ENCODE assay signal across 1 cellular context in the genomic region with DNA sequence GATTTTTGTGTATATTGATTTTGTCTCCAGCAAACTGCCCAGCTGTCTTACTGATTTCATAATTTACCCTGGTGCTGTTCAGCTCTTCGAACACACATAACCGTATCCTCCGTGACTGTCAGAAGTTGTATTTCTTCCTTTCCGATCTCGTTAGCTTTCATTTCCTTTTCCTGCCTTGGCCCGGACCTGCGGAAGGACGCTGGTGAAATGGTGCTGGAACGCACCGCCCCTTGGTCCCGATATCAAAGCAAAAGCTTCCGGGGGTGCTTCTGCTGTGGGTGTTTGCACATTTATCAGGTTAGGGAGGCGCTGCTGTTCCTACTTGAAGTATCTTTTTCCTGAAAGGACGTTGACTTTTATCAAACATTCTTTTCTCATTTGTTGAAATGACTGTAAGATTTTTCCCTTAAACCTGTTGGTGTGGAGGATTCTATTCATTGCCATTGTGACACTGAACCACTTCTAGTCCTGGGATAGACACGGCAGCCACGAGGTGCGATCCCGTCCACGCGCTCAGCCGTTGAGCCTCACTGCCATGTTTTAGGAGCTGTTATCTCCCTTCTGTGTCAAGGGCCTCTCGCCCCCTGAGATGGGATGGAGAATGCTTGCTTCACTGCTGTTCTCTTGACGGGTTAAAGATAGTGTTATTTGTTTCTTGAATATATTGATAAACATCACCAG.
TF ChIP-seq lines count a peak whose summit lies in the region.

No MANE protein-coding gene starts in this region.

TF ChIP-seq in HepG2, 621 proteins besides CTCF, POLR2A, EP300 and RAD21 (continued from another document and continues in another):
- TF ChIP-seq, protein P1, sequence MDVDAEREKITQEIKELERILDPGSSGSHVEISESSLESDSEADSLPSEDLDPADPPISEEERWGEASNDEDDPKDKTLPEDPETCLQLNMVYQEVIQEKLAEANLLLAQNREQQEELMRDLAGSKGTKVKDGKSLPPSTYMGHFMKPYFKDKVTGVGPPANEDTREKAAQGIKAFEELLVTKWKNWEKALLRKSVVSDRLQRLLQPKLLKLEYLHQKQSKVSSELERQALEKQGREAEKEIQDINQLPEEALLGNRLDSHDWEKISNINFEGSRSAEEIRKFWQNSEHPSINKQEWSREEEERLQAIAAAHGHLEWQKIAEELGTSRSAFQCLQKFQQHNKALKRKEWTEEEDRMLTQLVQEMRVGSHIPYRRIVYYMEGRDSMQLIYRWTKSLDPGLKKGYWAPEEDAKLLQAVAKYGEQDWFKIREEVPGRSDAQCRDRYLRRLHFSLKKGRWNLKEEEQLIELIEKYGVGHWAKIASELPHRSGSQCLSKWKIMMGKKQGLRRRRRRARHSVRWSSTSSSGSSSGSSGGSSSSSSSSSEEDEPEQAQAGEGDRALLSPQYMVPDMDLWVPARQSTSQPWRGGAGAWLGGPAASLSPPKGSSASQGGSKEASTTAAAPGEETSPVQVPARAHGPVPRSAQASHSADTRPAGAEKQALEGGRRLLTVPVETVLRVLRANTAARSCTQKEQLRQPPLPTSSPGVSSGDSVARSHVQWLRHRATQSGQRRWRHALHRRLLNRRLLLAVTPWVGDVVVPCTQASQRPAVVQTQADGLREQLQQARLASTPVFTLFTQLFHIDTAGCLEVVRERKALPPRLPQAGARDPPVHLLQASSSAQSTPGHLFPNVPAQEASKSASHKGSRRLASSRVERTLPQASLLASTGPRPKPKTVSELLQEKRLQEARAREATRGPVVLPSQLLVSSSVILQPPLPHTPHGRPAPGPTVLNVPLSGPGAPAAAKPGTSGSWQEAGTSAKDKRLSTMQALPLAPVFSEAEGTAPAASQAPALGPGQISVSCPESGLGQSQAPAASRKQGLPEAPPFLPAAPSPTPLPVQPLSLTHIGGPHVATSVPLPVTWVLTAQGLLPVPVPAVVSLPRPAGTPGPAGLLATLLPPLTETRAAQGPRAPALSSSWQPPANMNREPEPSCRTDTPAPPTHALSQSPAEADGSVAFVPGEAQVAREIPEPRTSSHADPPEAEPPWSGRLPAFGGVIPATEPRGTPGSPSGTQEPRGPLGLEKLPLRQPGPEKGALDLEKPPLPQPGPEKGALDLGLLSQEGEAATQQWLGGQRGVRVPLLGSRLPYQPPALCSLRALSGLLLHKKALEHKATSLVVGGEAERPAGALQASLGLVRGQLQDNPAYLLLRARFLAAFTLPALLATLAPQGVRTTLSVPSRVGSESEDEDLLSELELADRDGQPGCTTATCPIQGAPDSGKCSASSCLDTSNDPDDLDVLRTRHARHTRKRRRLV (CRISPR knock-in tag; IDR thresholded peaks at IDR 0.05) = no peak
- TF ChIP-seq GABPB1 (CRISPR knock-in tag; IDR thresholded peaks at IDR 0.05) = peak; percentile 28; the same call in 1 of the 2 replicates
- TF ChIP-seq, protein P2, sequence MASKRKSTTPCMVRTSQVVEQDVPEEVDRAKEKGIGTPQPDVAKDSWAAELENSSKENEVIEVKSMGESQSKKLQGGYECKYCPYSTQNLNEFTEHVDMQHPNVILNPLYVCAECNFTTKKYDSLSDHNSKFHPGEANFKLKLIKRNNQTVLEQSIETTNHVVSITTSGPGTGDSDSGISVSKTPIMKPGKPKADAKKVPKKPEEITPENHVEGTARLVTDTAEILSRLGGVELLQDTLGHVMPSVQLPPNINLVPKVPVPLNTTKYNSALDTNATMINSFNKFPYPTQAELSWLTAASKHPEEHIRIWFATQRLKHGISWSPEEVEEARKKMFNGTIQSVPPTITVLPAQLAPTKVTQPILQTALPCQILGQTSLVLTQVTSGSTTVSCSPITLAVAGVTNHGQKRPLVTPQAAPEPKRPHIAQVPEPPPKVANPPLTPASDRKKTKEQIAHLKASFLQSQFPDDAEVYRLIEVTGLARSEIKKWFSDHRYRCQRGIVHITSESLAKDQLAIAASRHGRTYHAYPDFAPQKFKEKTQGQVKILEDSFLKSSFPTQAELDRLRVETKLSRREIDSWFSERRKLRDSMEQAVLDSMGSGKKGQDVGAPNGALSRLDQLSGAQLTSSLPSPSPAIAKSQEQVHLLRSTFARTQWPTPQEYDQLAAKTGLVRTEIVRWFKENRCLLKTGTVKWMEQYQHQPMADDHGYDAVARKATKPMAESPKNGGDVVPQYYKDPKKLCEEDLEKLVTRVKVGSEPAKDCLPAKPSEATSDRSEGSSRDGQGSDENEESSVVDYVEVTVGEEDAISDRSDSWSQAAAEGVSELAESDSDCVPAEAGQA (IDR thresholded peaks at IDR 0.05; ENCODE audit: low read depth) = no peak
- TF ChIP-seq, protein P2 (CRISPR knock-in tag; IDR thresholded peaks at IDR 0.05; ENCODE audit: borderline replicate concordance) = no peak
- no peak for TF ChIP-seq POGZ (CRISPR knock-in tag; IDR thresholded peaks at IDR 0.05)
- TF ChIP-seq ZNF441 (CRISPR knock-in tag; IDR thresholded peaks at IDR 0.05; ENCODE audit: borderline replicate concordance) = no peak
- 0 out of 2 replicates have a peak, but pooled peaks have one; percentile 35 for TF ChIP-seq ZMYM2 (CRISPR knock-in tag; IDR thresholded peaks at IDR 0.05)
- no peak for TF ChIP-seq ZNF737 (CRISPR knock-in tag; IDR thresholded peaks at IDR 0.05; ENCODE audit: borderline replicate concordance)
- TF ChIP-seq, protein P3, sequence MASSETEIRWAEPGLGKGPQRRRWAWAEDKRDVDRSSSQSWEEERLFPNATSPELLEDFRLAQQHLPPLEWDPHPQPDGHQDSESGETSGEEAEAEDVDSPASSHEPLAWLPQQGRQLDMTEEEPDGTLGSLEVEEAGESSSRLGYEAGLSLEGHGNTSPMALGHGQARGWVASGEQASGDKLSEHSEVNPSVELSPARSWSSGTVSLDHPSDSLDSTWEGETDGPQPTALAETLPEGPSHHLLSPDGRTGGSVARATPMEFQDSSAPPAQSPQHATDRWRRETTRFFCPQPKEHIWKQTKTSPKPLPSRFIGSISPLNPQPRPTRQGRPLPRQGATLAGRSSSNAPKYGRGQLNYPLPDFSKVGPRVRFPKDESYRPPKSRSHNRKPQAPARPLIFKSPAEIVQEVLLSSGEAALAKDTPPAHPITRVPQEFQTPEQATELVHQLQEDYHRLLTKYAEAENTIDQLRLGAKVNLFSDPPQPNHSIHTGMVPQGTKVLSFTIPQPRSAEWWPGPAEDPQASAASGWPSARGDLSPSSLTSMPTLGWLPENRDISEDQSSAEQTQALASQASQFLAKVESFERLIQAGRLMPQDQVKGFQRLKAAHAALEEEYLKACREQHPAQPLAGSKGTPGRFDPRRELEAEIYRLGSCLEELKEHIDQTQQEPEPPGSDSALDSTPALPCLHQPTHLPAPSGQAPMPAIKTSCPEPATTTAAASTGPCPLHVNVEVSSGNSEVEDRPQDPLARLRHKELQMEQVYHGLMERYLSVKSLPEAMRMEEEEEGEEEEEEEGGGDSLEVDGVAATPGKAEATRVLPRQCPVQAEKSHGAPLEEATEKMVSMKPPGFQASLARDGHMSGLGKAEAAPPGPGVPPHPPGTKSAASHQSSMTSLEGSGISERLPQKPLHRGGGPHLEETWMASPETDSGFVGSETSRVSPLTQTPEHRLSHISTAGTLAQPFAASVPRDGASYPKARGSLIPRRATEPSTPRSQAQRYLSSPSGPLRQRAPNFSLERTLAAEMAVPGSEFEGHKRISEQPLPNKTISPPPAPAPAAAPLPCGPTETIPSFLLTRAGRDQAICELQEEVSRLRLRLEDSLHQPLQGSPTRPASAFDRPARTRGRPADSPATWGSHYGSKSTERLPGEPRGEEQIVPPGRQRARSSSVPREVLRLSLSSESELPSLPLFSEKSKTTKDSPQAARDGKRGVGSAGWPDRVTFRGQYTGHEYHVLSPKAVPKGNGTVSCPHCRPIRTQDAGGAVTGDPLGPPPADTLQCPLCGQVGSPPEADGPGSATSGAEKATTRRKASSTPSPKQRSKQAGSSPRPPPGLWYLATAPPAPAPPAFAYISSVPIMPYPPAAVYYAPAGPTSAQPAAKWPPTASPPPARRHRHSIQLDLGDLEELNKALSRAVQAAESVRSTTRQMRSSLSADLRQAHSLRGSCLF (CRISPR knock-in tag; IDR thresholded peaks at IDR 0.05; ENCODE audit: borderline replicate concordance) = no peak
- TF ChIP-seq RARG (CRISPR knock-in tag; IDR thresholded peaks at IDR 0.05; ENCODE audit: low read depth) = no peak
- no peak for TF ChIP-seq REL (CRISPR knock-in tag; conservative IDR thresholded peaks at IDR 0.05)
- TF ChIP-seq ZNF777 (CRISPR knock-in tag; IDR thresholded peaks at IDR 0.05) = no peak
- TF ChIP-seq, protein P4, sequence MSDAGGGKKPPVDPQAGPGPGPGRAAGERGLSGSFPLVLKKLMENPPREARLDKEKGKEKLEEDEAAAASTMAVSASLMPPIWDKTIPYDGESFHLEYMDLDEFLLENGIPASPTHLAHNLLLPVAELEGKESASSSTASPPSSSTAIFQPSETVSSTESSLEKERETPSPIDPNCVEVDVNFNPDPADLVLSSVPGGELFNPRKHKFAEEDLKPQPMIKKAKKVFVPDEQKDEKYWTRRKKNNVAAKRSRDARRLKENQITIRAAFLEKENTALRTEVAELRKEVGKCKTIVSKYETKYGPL (CRISPR knock-in tag; IDR thresholded peaks at IDR 0.05) = no peak
- no peak for TF ChIP-seq ARNTL (CRISPR knock-in tag; IDR thresholded peaks at IDR 0.05)
- peak; percentile 39; the same call in 1 of the 2 replicates for TF ChIP-seq GATAD2A (CRISPR knock-in tag; IDR thresholded peaks at IDR 0.05)
- TF ChIP-seq, protein P5, sequence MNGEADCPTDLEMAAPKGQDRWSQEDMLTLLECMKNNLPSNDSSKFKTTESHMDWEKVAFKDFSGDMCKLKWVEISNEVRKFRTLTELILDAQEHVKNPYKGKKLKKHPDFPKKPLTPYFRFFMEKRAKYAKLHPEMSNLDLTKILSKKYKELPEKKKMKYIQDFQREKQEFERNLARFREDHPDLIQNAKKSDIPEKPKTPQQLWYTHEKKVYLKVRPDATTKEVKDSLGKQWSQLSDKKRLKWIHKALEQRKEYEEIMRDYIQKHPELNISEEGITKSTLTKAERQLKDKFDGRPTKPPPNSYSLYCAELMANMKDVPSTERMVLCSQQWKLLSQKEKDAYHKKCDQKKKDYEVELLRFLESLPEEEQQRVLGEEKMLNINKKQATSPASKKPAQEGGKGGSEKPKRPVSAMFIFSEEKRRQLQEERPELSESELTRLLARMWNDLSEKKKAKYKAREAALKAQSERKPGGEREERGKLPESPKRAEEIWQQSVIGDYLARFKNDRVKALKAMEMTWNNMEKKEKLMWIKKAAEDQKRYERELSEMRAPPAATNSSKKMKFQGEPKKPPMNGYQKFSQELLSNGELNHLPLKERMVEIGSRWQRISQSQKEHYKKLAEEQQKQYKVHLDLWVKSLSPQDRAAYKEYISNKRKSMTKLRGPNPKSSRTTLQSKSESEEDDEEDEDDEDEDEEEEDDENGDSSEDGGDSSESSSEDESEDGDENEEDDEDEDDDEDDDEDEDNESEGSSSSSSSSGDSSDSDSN (CRISPR knock-in tag; IDR thresholded peaks at IDR 0.05) = no peak
- TF ChIP-seq KDM4B (CRISPR knock-in tag; IDR thresholded peaks at IDR 0.05) = no peak
- no peak for TF ChIP-seq SYNCRIP (IDR thresholded peaks at IDR 0.05; ENCODE audit: insufficient read depth, low read depth, low read length)
- TF ChIP-seq, protein P6, sequence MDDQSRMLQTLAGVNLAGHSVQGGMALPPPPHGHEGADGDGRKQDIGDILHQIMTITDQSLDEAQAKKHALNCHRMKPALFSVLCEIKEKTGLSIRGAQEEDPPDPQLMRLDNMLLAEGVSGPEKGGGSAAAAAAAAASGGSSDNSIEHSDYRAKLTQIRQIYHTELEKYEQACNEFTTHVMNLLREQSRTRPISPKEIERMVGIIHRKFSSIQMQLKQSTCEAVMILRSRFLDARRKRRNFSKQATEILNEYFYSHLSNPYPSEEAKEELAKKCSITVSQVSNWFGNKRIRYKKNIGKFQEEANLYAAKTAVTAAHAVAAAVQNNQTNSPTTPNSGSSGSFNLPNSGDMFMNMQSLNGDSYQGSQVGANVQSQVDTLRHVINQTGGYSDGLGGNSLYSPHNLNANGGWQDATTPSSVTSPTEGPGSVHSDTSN (CRISPR knock-in tag; IDR thresholded peaks at IDR 0.05; ENCODE audit: borderline replicate concordance) = no peak
- 0 out of 2 replicates have a peak, but pooled peaks have one; percentile 34 for TF ChIP-seq KAT8 (CRISPR knock-in tag; IDR thresholded peaks at IDR 0.05)
- TF ChIP-seq SP140L (CRISPR knock-in tag; IDR thresholded peaks at IDR 0.05; ENCODE audit: borderline replicate concordance) = no peak
- no peak for TF ChIP-seq POLR2AphosphoS5 (IDR thresholded peaks at IDR 0.05; ENCODE audit: low read depth, low read length)
- no peak for TF ChIP-seq BORCS8-MEF2B (CRISPR knock-in tag; IDR thresholded peaks at IDR 0.05)
- 0 out of 2 replicates have a peak, but pooled peaks have one; percentile 24 for TF ChIP-seq PHF21A (CRISPR knock-in tag; IDR thresholded peaks at IDR 0.05)
- no peak for TF ChIP-seq FIP1L1 (IDR thresholded peaks at IDR 0.05; ENCODE audit: borderline replicate concordance, insufficient read depth, low read depth, low read length)
- TF ChIP-seq ZNF746 (CRISPR knock-in tag; IDR thresholded peaks at IDR 0.05) = no peak
- no peak for TF ChIP-seq GABPA (IDR thresholded peaks at IDR 0.05; ENCODE audit: low read depth, low read length)
- TF ChIP-seq GABPA (CRISPR knock-in tag; IDR thresholded peaks at IDR 0.05; ENCODE audit: low read depth) = peak; percentile 49; the same call in 1 of the 2 replicates
- TF ChIP-seq, protein P7, sequence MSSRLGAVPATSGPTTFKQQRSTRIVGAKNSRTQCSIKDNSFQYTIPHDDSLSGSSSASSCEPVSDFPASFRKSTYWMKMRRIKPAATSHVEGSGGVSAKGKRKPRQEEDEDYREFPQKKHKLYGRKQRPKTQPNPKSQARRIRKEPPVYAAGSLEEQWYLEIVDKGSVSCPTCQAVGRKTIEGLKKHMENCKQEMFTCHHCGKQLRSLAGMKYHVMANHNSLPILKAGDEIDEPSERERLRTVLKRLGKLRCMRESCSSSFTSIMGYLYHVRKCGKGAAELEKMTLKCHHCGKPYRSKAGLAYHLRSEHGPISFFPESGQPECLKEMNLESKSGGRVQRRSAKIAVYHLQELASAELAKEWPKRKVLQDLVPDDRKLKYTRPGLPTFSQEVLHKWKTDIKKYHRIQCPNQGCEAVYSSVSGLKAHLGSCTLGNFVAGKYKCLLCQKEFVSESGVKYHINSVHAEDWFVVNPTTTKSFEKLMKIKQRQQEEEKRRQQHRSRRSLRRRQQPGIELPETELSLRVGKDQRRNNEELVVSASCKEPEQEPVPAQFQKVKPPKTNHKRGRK (CRISPR knock-in tag; IDR thresholded peaks at IDR 0.05) = no peak
- TF ChIP-seq ZNF879 (CRISPR knock-in tag; IDR thresholded peaks at IDR 0.05) = no peak
- TF ChIP-seq CEBPG (CRISPR knock-in tag; IDR thresholded peaks at IDR 0.05) = no peak
